9 cellular contexts compared by ENCODE assay signal in genomic region chr2:64609229-64609994, GRCh38. TPM values are rescaled to one million over a fixed set of nuclear protein-coding genes. Genes with fewer than 3 reads are reported as not detected.
DNase-seq lines count a peak whose midpoint lies in the region; ATAC-seq and TF ChIP-seq lines count a peak whose summit lies in the region.
"Had no signal": no experiment of that assay in that cellular context is flagged by ENCODE, and none has a peak within 500 bp of the region (broad histone marks: within the 10 kb centered on the region; RNA-seq: fewer than 3 reads in every experiment).

No MANE protein-coding gene starts in this region.

- no peak for DNase-seq in AG04450 (ENCODE audit: low read depth, low spot score)
- no peak for DNase-seq in chondrocyte (ENCODE audit: low spot score)
- DNase-seq in left kidney (ENCODE audit: low read depth, low spot score): peak; percentile 74
- peak; percentile 66 for DNase-seq in stimulated activated CD4-positive, alpha-beta T cell treated with anti-CD3 and anti-CD28 coated beads, Interleukin-4, amount 100 ng/mL, for 24 hours
- DNase-seq in RKO (ENCODE audit: low spot score): no peak

- POLR2A ChIA-PET in AG04450 (lab: Yijun Ruan, JAX): interaction anchor here (0.6 kb wide), 1 partner anchor 258 kb away, joined by 3 read pairs; no protein-coding TSS in a partner anchor

- CTCF ChIA-PET in AG04450 (lab: Charles Lee): interaction anchor here (0.9 to 3.1 kb wide), 6 partner anchors 9 to 264 kb away, joined by 3 to 9 read pairs (median 4); no protein-coding TSS in a partner anchor

- H3K9me3 Mint-ChIP-seq in chondrocyte (ENCODE audit: low read depth): peaks cover 7% of the 10 kb centered on the region

- H3K27ac ChIP-seq in AG04450 (ENCODE audit: low read depth, low read length) (no peak overlapping the region), VCaP (peak overlapping the region; percentile 99; the same call in 1 of the 2 replicates)

- H3K4me1 Mint-ChIP-seq in chondrocyte (ENCODE audit: low read depth): peaks cover 25% of the 10 kb centered on the region

- H3K4me3 ChIP-seq in AG04450 (ENCODE audit: low read depth, low read length): peak overlapping the region; percentile 41

- peaks cover under 1% of the 10 kb centered on the region for H3K9me3 ChIP-seq in AG04450 (ENCODE audit: control insufficient read depth, insufficient read depth, low read length)

- H3K4me3 Mint-ChIP-seq in chondrocyte (ENCODE audit: unreplicated experiment): peak overlapping the region; percentile 58

- peak; percentile 28 for ATAC-seq in GM19025 (IDR thresholded peaks at IDR 0.05; ENCODE audit: low read depth, unreplicated experiment)
- ATAC-seq in HG03520 (IDR thresholded peaks at IDR 0.05; ENCODE audit: unreplicated experiment): peak; percentile 39
- ATAC-seq: HCT116 had no signal

- H3K27ac Mint-ChIP-seq in chondrocyte (ENCODE audit: unreplicated experiment): no peak overlapping the region

- no peaks in the 10 kb centered on the region for H3K36me3 Mint-ChIP-seq in chondrocyte (ENCODE audit: low read depth)

- H3K27me3 ChIP-seq in AG04450 (ENCODE audit: control insufficient read depth, insufficient read depth, low read length): peaks cover 49% of the 10 kb centered on the region

- TF ChIP-seq CTCF in AG04450 (IDR thresholded peaks at IDR 0.05; ENCODE audit: low read depth, low read length): no peak; the same call in 1 of the 2 replicates
- TF ChIP-seq CTCF in VCaP (conservative IDR thresholded peaks at IDR 0.05): no peak
- peak; percentile 72 for TF ChIP-seq CTCF in chondrocyte (IDR thresholded peaks at IDR 0.05)

- no peaks in the 10 kb centered on the region for H3K27me3 Mint-ChIP-seq in chondrocyte (ENCODE audit: low read depth)

RNA-seq across cellular contexts. Expression of gene SERTAD2, which starts 44.3 kb away (rescaled TPM):
- 9.9 and 10.1 TPM in 2 replicates for polyA plus RNA-seq in AG04450 (2011; rRNA removed)
- polyA minus RNA-seq in AG04450 (2011; rRNA and poly(A)+ RNA removed): 12.4 and 20.5 TPM in 2 replicates
- 18.1 to 20.5 TPM (median 20.3 TPM) in 3 replicates for total RNA-seq in chondrocyte

Comparison
In these comparisons a context has a peak if more than half of its experiments do, and no peak if none do; other contexts are left out.
1. DNase-seq: peak in left kidney (single experiment) and stimulated activated CD4-positive, alpha-beta T cell treated with anti-CD3 and anti-CD28 coated beads, Interleukin-4, amount 100 ng/mL, for 24 hours (single experiment); none in AG04450 (single experiment), chondrocyte (single experiment) and RKO (single experiment).